Comparison of ENCODE assay signal across 9 cellular contexts in genomic region chr11:7575841-7576451, GRCh38.
DNase-seq lines count a peak whose midpoint lies in the region; ATAC-seq lines count a peak whose summit lies in the region.
"Had no signal": no experiment of that assay in that cellular context is flagged by ENCODE, and none has a peak within 500 bp of the region (broad histone marks: within the 10 kb centered on the region; RNA-seq: fewer than 3 reads in every experiment).

No MANE protein-coding gene starts in this region.

- H3K9me3 Mint-ChIP-seq in activated T-cell treated with anti-CD3 and anti-CD28 coated beads, Interleukin-2, amount 50 U/mL, for 4 hours = no peaks in the 10 kb centered on the region

- no peak for ATAC-seq in activated CD4-positive, CD25-positive, alpha-beta regulatory T cell treated with anti-CD3 and anti-CD28 coated beads, Interleukin-2, amount 50 U/mL, for 24 hours
- peak; percentile 38 to 46 for ATAC-seq in activated T-cell treated with anti-CD3 and anti-CD28 coated beads, Interleukin-2, amount 50 U/mL, for 4 hours

- DNase-seq in activated CD4-positive, CD25-positive, alpha-beta regulatory T cell treated with anti-CD3 and anti-CD28 coated beads, Interleukin-2, amount 50 U/mL, for 72 hours = peak; percentile 61
- no peak for DNase-seq in activated T-cell treated with anti-CD3 and anti-CD28 coated beads, Interleukin-2, amount 50 U/mL, for 4 hours
- peak; percentile 44 for DNase-seq in superior temporal gyrus (ENCODE audit: extremely low spot score)
- no peak for DNase-seq in GF-D8 (lab: John Stamatoyannopoulos, UW)
- DNase-seq in NCI-H1436 (lab: John Stamatoyannopoulos, UW) = no peak
- DNase-seq in mesenteric fat pad (ENCODE audit: low spot score) = no peak

- H3K27me3 Mint-ChIP-seq in activated T-cell treated with anti-CD3 and anti-CD28 coated beads, Interleukin-2, amount 50 U/mL, for 4 hours (ENCODE audit: low read depth) = peaks cover 45% of the 10 kb centered on the region
- H3K27me3 Mint-ChIP-seq: B cell had no signal

- peaks cover 35% of the 10 kb centered on the region for H3K4me1 Mint-ChIP-seq in activated T-cell treated with anti-CD3 and anti-CD28 coated beads, Interleukin-2, amount 50 U/mL, for 4 hours (ENCODE audit: low read depth)

- H3K27me3 ChIP-seq in layer of hippocampus (ENCODE audit: control insufficient read depth, insufficient read depth, low read length) = no peaks in the 10 kb centered on the region

- H3K4me3 Mint-ChIP-seq in activated T-cell treated with anti-CD3 and anti-CD28 coated beads, Interleukin-2, amount 50 U/mL, for 4 hours = no peak overlapping the region
- H3K4me3 Mint-ChIP-seq: B cell had no signal

- H3K27ac ChIP-seq in layer of hippocampus (ENCODE audit: low read depth, low read length) = peak overlapping the region; percentile 97

- H3K36me3 Mint-ChIP-seq in activated T-cell treated with anti-CD3 and anti-CD28 coated beads, Interleukin-2, amount 50 U/mL, for 4 hours (ENCODE audit: insufficient read depth) = peaks cover 3% of the 10 kb centered on the region

Comparison
In these comparisons a context has a peak if more than half of its experiments do, and no peak if none do; other contexts are left out.
1. DNase-seq: peak in activated CD4-positive, CD25-positive, alpha-beta regulatory T cell treated with anti-CD3 and anti-CD28 coated beads, Interleukin-2, amount 50 U/mL, for 72 hours (single experiment) and superior temporal gyrus (single experiment); none in activated T-cell treated with anti-CD3 and anti-CD28 coated beads, Interleukin-2, amount 50 U/mL, for 4 hours (single experiment), GF-D8 (single experiment), NCI-H1436 (single experiment) and mesenteric fat pad (single experiment).
2. ATAC-seq: peak in activated T-cell treated with anti-CD3 and anti-CD28 coated beads, Interleukin-2, amount 50 U/mL, for 4 hours (2 of 2); none in activated CD4-positive, CD25-positive, alpha-beta regulatory T cell treated with anti-CD3 and anti-CD28 coated beads, Interleukin-2, amount 50 U/mL, for 24 hours (0 of 2).